Comparison of ENCODE assay signal across 12 cellular contexts in the genomic region with DNA sequence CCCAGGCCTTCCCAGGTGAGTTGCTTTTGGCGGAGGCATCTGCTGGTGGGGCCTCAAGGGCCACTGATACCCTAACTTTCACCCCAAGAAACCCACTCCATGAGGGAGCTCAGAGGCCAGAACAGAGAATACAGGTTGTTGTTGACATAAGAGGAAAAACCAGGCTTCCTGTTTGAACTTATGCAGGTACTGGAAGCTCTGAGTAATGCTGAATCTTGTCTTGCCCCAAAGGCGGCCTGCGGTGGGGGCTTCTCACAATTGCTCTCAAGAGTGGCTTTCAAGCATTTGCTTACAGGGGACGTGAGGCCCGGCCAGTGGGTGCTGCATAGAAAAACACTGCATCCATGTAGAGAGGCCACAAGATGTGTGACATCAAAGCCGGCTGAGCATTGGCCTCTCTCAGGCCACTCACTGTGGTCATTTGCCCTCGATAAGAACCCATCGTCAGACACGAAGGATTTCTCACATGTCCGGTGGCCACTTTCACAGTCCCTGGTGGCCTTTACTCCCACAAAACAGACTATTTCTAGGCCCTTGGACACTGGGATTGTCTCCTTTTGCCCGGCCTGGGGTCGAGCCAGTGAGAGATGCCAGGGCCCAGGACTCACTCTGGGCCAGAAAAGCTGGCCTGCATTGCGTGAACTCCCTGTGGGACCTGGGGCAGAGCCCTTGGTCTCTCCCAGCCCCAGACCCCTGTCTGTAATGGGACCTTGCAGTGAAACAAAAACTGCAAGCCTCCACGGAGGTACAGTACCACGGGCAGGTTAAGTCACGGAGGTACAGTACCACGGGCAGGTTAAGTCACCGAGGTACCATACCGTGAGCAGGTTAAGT. TPM values are rescaled to one million over a fixed set of nuclear protein-coding genes. Genes with fewer than 3 reads are reported as not detected.
A peak's percentile ranks its signal among the peaks of the same experiment; 100 is the strongest.
DNase-seq lines count a peak whose midpoint lies in the region; ATAC-seq and TF ChIP-seq lines count a peak whose summit lies in the region.
"Had no signal": no experiment of that assay in that cellular context is flagged by ENCODE, and none has a peak within 500 bp of the region (broad histone marks: within the 10 kb centered on the region; RNA-seq: fewer than 3 reads in every experiment).

No MANE protein-coding gene starts in this region.

- H3K27ac Mint-ChIP-seq in T-helper 2 cell treated with Interferon-gamma antibody and Interleukin-4, amounts not matched to agents 5 μg/mL and 100 μg/mL, for 36 hours: no peak overlapping the region
- peak overlapping the region in 1 of 2 donors; percentile 79 for H3K27ac Mint-ChIP-seq in effector memory CD8-positive, alpha-beta T cell

- peak; percentile 77 for ATAC-seq in effector memory CD8-positive, alpha-beta T cell (replicated peaks)
- no peak for ATAC-seq in right cardiac atrium
- ATAC-seq in gastrocnemius medialis: no peak
- ATAC-seq in GM18520 (IDR thresholded peaks at IDR 0.05; ENCODE audit: unreplicated experiment): no peak

- no peak overlapping the region for H3K4me3 Mint-ChIP-seq in T-helper 2 cell treated with Interferon-gamma antibody and Interleukin-4, amounts not matched to agents 5 μg/mL and 100 μg/mL, for 36 hours
- peak overlapping the region in 1 of 2 donors; percentile 25 for H3K4me3 Mint-ChIP-seq in effector memory CD8-positive, alpha-beta T cell

- intact Hi-C loops in right cardiac atrium (cut with DNase I) (no loop called here), gastrocnemius medialis (cut with DNase I; ENCODE audit: low total_unique reads) (no loop called here), cardiac septum (cut with DNase I) (no loop called here)

- H3K9me3 Mint-ChIP-seq in T-helper 2 cell treated with Interferon-gamma antibody and Interleukin-4, amounts not matched to agents 5 μg/mL and 100 μg/mL, for 36 hours: no peaks in the 10 kb centered on the region
- H3K9me3 Mint-ChIP-seq in effector memory CD8-positive, alpha-beta T cell: no peaks in the 10 kb centered on the region

- H3K27me3 ChIP-seq in right cardiac atrium (ENCODE audit: control insufficient read depth, insufficient read depth) (no peaks in the 10 kb centered on the region), gastrocnemius medialis (no peaks in the 10 kb centered on the region)
- H3K27me3 ChIP-seq: BLaER1 treated with 17β-estradiol and CSF1 and Interleukin-3, amounts not matched to agents 10 nM and 100 nM; neutrophil had no signal

- H3K36me3 ChIP-seq in gastrocnemius medialis: no peaks in the 10 kb centered on the region
- H3K36me3 ChIP-seq: BLaER1 treated with 17β-estradiol and CSF1 and Interleukin-3, amounts not matched to agents 10 nM and 100 nM; neutrophil had no signal

- WGBS in right cardiac atrium: 89% methylated on average over 19 of the region's 19 CpGs

- in situ Hi-C loops in gastrocnemius medialis (cut with MboI; ENCODE audit: low sequenced_read_pairs in 4 of 4): no loop called here

- no peaks in the 10 kb centered on the region for H3K4me1 ChIP-seq in right cardiac atrium (ENCODE audit: control insufficient read depth, insufficient read depth, low read length)
- no peaks in the 10 kb centered on the region for H3K4me1 ChIP-seq in gastrocnemius medialis
- H3K4me1 ChIP-seq: BLaER1 treated with 17β-estradiol and CSF1 and Interleukin-3, amounts not matched to agents 10 nM and 100 nM had no signal

- H3K9me3 ChIP-seq in right cardiac atrium (ENCODE audit: control insufficient read depth, low read length) (no peaks in the 10 kb centered on the region), gastrocnemius medialis (no peaks in the 10 kb centered on the region)
- H3K9me3 ChIP-seq: neutrophil had no signal

- peaks cover 15% of the 10 kb centered on the region for H3K4me1 Mint-ChIP-seq in T-helper 2 cell treated with Interferon-gamma antibody and Interleukin-4, amounts not matched to agents 5 μg/mL and 100 μg/mL, for 36 hours (ENCODE audit: low read depth)
- H3K4me1 Mint-ChIP-seq in effector memory CD8-positive, alpha-beta T cell (ENCODE audit: low read depth in 2 of 2): peaks cover 14% of the 10 kb centered on the region in 2 donors

- H3K27ac ChIP-seq in right cardiac atrium (ENCODE audit: low read length) (no peak overlapping the region), gastrocnemius medialis (no peak overlapping the region)
- H3K27ac ChIP-seq: BLaER1 treated with 17β-estradiol and CSF1 and Interleukin-3, amounts not matched to agents 10 nM and 100 nM; neutrophil had no signal

- peak; percentile 54 for DNase-seq in T-helper 2 cell treated with Interferon-gamma antibody and Interleukin-4, amounts not matched to agents 5 μg/mL and 100 μg/mL, for 36 hours (ENCODE audit: low spot score)
- DNase-seq in activated T-cell treated with anti-CD3 and anti-CD28 coated beads for 48 hours (ENCODE audit: low read depth): peak; percentile 62
- no peak for DNase-seq in effector memory CD8-positive, alpha-beta T cell
- DNase-seq in stimulated activated CD8-positive, alpha-beta memory T cell treated with anti-CD3 and anti-CD28 coated beads, Interleukin-2, amount 100 ng/mL, for 1 hour (ENCODE audit: low read depth in 2 of 2): peak; percentile 38 to 62
- DNase-seq in right cardiac atrium: no peak
- DNase-seq in gastrocnemius medialis: no peak
- no peak for DNase-seq in cardiac septum (ENCODE audit: low spot score)
- DNase-seq: kidney glomerular epithelial cell, T1000 had no signal

- H3K4me3 ChIP-seq in right cardiac atrium (ENCODE audit: low read length): no peak overlapping the region
- no peak overlapping the region for H3K4me3 ChIP-seq in gastrocnemius medialis
- H3K4me3 ChIP-seq: BLaER1 treated with 17β-estradiol and CSF1 and Interleukin-3, amounts not matched to agents 10 nM and 100 nM had no signal

- TF ChIP-seq POLR2A in gastrocnemius medialis (IDR thresholded peaks at IDR 0.05): no peak

- H3K36me3 Mint-ChIP-seq in T-helper 2 cell treated with Interferon-gamma antibody and Interleukin-4, amounts not matched to agents 5 μg/mL and 100 μg/mL, for 36 hours (ENCODE audit: low read depth): peaks cover 1% of the 10 kb centered on the region
- no peaks in the 10 kb centered on the region for H3K36me3 Mint-ChIP-seq in effector memory CD8-positive, alpha-beta T cell (ENCODE audit: insufficient read depth)

- H3K27me3 Mint-ChIP-seq in T-helper 2 cell treated with Interferon-gamma antibody and Interleukin-4, amounts not matched to agents 5 μg/mL and 100 μg/mL, for 36 hours (ENCODE audit: low read depth): peaks cover 20% of the 10 kb centered on the region
- H3K27me3 Mint-ChIP-seq in effector memory CD8-positive, alpha-beta T cell: no peaks in the 10 kb centered on the region

- TF ChIP-seq CTCF in gastrocnemius medialis (IDR thresholded peaks at IDR 0.05 in 4 of 5, conservative IDR thresholded peaks at IDR 0.05 in 1 of 5): no peak

RNA-seq across cellular contexts. Expression of a gene that starts 34.5 kb away (rescaled TPM):
- total RNA-seq in right cardiac atrium (1 to 10 TPM; 1.3 to 4.0 (median 3.4) TPM), gastrocnemius medialis (1 to 10 TPM in 1 of 4 donors, under 1 TPM in 3; 0.25 to 2.1 (median 0.66) TPM), cardiac septum (2.2 TPM)
- polyA plus RNA-seq in right cardiac atrium: 4.4 TPM

Comparison
In these comparisons a context has a peak if more than half of its experiments do, and no peak if none do; other contexts are left out.
1. DNase-seq: peak in T-helper 2 cell treated with Interferon-gamma antibody and Interleukin-4, amounts not matched to agents 5 μg/mL and 100 μg/mL, for 36 hours (single experiment), activated T-cell treated with anti-CD3 and anti-CD28 coated beads for 48 hours (single experiment) and stimulated activated CD8-positive, alpha-beta memory T cell treated with anti-CD3 and anti-CD28 coated beads, Interleukin-2, amount 100 ng/mL, for 1 hour (2 of 2); none in effector memory CD8-positive, alpha-beta T cell (0 of 3), right cardiac atrium (0 of 3), gastrocnemius medialis (0 of 2) and cardiac septum (single experiment).